Comparison of ENCODE assay signal across 14 cellular contexts in the genomic region with DNA sequence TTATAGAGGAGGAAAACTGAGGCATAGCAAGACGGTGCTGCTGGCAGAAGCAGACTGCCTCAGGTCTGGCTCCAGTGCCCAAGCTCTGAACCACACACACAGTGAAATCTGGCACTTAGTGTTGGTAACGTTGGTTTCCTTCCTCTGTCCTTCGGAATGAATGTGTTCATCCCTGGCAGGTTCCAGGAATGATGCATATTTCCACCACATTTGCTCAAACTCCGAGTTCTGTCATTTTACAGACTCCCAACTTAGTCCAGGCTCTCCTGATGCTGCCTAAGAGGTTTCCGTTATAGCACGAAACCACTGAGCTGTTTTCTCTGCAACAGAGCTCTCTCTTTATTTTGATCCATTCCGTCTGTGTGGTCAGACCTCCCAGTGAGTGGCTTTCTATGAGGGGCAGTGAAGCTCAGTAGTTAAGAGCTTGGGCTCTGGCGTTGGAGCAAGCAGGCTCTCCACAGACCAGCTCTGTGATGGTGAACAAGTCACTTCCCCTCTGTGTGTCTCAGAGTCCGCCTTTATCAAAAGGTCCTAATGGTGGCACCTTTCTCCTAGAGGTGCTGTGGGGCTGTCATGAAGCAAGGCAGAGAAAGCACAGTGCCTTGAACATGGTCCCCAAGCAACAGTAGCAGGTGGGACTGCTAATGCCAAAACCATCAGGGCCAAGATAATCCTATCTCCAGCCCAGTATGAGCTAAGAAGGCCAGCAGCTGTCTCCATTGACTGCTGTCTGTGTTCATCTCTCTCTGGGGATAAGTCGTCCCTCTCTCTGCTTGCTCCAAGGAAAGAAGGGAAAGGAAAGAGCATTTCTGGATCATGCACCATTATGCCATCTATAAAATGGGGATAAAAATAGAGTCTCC.
DNase-seq lines count a peak whose midpoint lies in the region; ATAC-seq, FAIRE-seq and TF ChIP-seq lines count a peak whose summit lies in the region.
"Had no signal": no experiment of that assay in that cellular context is flagged by ENCODE, and none has a peak within 500 bp of the region (broad histone marks: within the 10 kb centered on the region; RNA-seq: fewer than 3 reads in every experiment).

No MANE protein-coding gene starts in this region.

- no peaks in the 10 kb centered on the region for H3K79me2 ChIP-seq in H1 (ENCODE audit: control insufficient read depth in 1 of 2, insufficient read depth in 2 of 2, low read length in 2 of 2)

- TF ChIP-seq CTCF in H1 (IDR thresholded peaks at IDR 0.05; ENCODE audit: control extremely low read depth in 1 of 3, insufficient read depth in 1 of 3, low read depth in 1 of 3, low read length in 3 of 3), result no peak

- H2AK5ac ChIP-seq in H1 (ENCODE audit: low read depth, low read length), result no peak overlapping the region

- peak; percentile 32 for FAIRE-seq in H1 (lab: Jason Lieb, UNC)
- FAIRE-seq in GM12891 (lab: Jason Lieb, UNC), result no peak
- FAIRE-seq: colon had no signal

- no peaks in the 10 kb centered on the region for H4K20me1 ChIP-seq in H1 (replicated peaks in 1 of 2; ENCODE audit: control insufficient read depth in 1 of 2, insufficient read depth in 2 of 2, low read length in 2 of 2)

- H3K36me3 ChIP-seq in H1 (ENCODE audit: control insufficient read depth in 2 of 4, insufficient read depth in 4 of 4, low read length in 3 of 4), result no peaks in the 10 kb centered on the region
- H3K36me3 ChIP-seq: HAP-1 had no signal

- no peak overlapping the region for H4K8ac ChIP-seq in H1 (ENCODE audit: extremely low read depth, insufficient read depth, low read length)

- no peak overlapping the region for H3K14ac ChIP-seq in H1 (ENCODE audit: insufficient read length)

- no peak overlapping the region for H3K4ac ChIP-seq in H1 (replicated peaks; ENCODE audit: insufficient read length, low read depth, low read length)

- TF ChIP-seq RAD21 in H1 (IDR thresholded peaks at IDR 0.05 in 1 of 2, conservative IDR thresholded peaks at IDR 0.05 in 1 of 2; ENCODE audit: low read depth in 2 of 2, low read length in 2 of 2), result no peak

- H2BK12ac ChIP-seq in H1 (ENCODE audit: low read depth, low read length), result peak overlapping the region; percentile 55; the same call in 1 of the 2 replicates

- H3K79me1 ChIP-seq in H1 (ENCODE audit: low read depth, low read length), result no peaks in the 10 kb centered on the region

- H4K5ac ChIP-seq in H1 (ENCODE audit: insufficient read length, low read depth, low read length), result no peak overlapping the region

- H3K18ac ChIP-seq in H1 (ENCODE audit: extremely low read depth, low read length), result peak overlapping the region; percentile 71; the same call in 1 of the 2 replicates

- H3K9me3 ChIP-seq in H1 (ENCODE audit: insufficient read depth in 2 of 2, low read depth in 1 of 2, low read length in 1 of 2), result no peaks in the 10 kb centered on the region
- H3K9me3 ChIP-seq: HAP-1 had no signal

- TF ChIP-seq POLR2A in H1 (IDR thresholded peaks at IDR 0.05; ENCODE audit: control extremely low read depth in 1 of 2, low read depth in 2 of 2, low read length in 2 of 2) (no peak), GM12891 (IDR thresholded peaks at IDR 0.05; ENCODE audit: low read depth, low read length) (no peak)

- no peak overlapping the region for H2BK120ac ChIP-seq in H1 (replicated peaks; ENCODE audit: low read depth, low read length)

- no peak overlapping the region for H4K91ac ChIP-seq in H1 (replicated peaks; ENCODE audit: insufficient read length, low read length)

- peak; percentile 82 for DNase-seq in DMS 273 treated with DMSO at 0.1 percent for 48 hours (lab: John Stamatoyannopoulos, UW)
- peak; percentile 92 to 97 for DNase-seq in NCI-H524 (lab: John Stamatoyannopoulos, UW)
- DNase-seq in H1 (ENCODE audit: low read depth in 1 of 2, low spot score in 2 of 2), result no peak
- no peak for DNase-seq in sciatic nerve (ENCODE audit: low spot score)
- DNase-seq in central memory CD4-positive, alpha-beta T cell, result no peak
- no peak for DNase-seq in activated gamma-delta T cell (lab: John Stamatoyannopoulos, UW)
- DNase-seq in GM12891 (ENCODE audit: insufficient read length, low spot score), result no peak
- DNase-seq: activated CD4-positive, alpha-beta T cell treated with anti-CD3 and anti-CD28 coated beads for 1 hour; activated CD8-positive, alpha-beta memory T cell treated with anti-CD3 and anti-CD28 coated beads, Interleukin-2, amount 10 ng/mL, durations not matched to agents 7 days and 5 days; activated gamma-delta T cell treated with Interleukin-2 at 50 U/mL for 16 hours; NK-92 treated with Interleukin-12 subunit alpha and Interleukin-12 subunit beta, amount 100 ng/mL, for 24 hours; stimulated activated CD4-positive, alpha-beta T cell treated with anti-CD3 and anti-CD28 coated beads, Interleukin-2, amount 100 ng/mL, for 24 hours had no signal

- H3K56ac ChIP-seq in H1 (replicated peaks; ENCODE audit: insufficient read length, low read depth, low read length), result no peak overlapping the region

- intact Hi-C loops in sciatic nerve (cut with DNase I), result no loop called here

- H2AFZ ChIP-seq in H1 (ENCODE audit: low read length), result no peak overlapping the region

- no peak overlapping the region for H3K27ac ChIP-seq in H1 (ENCODE audit: low read depth, low read length)

- POLR2A ChIA-PET in H1 (lab: Charles Lee; ENCODE audit: partially characterized antibody), result no interaction called here

- H3K4me3 ChIP-seq in H1 (ENCODE audit: extremely low read depth in 1 of 4, insufficient read depth in 2 of 4, low read depth in 3 of 4, low read length in 4 of 4), result no peak overlapping the region
- H3K4me3 ChIP-seq: HAP-1 had no signal

- peak; percentile 70 for ATAC-seq in sciatic nerve
- ATAC-seq: activated CD8-positive, alpha-beta memory T cell treated with anti-CD3 and anti-CD28 coated beads, Interleukin-2, amount 10 ng/mL, durations not matched to agents 7 days and 5 days had no signal

- TF ChIP-seq EP300 in H1 (IDR thresholded peaks at IDR 0.05; ENCODE audit: borderline replicate concordance in 1 of 2, low read depth in 2 of 2, low read length in 2 of 2), result no peak

- H3K4me1 ChIP-seq in H1 (replicated peaks in 1 of 4; ENCODE audit: control insufficient read depth in 3 of 4, insufficient read depth in 4 of 4, low read length in 3 of 4), result peaks cover 0 to 13% (median 4%) of the 10 kb centered on the region in 4 experiments; a peak in 5 of 7 replicates
- H3K4me1 ChIP-seq: HAP-1 had no signal

- H2BK15ac ChIP-seq in H1 (ENCODE audit: low read length), result peak overlapping the region; percentile 63; the same call in 1 of the 2 replicates

- no peak overlapping the region for H2BK5ac ChIP-seq in H1 (ENCODE audit: low read depth, low read length)

- H3K23me2 ChIP-seq in H1 (ENCODE audit: low read depth, low read length), result no peaks in the 10 kb centered on the region; the same call in 1 of the 2 replicates

- 79% methylated on average over 10 of the region's 10 CpGs; no CpG with 5 or more reads in 1 of the 2 experiments for WGBS in H1 (ENCODE audit: extremely low coverage in 1 of 2, insufficient coverage in 1 of 2, insufficient read length in 1 of 2, insufficient replicate concordance in 2 of 2, low coverage in 1 of 2, low lambda C conversion rate in 2 of 2, missing lambda C conversion rate in 1 of 2), 2 experiments

- no peaks in the 10 kb centered on the region; a peak in 1 of 7 replicates for H3K27me3 ChIP-seq in H1 (replicated peaks in 1 of 4; ENCODE audit: control insufficient read depth in 3 of 4, extremely low read depth in 1 of 4, insufficient read depth in 3 of 4, low read length in 3 of 4)

- CTCF ChIA-PET in H1 (lab: Charles Lee; ENCODE audit: partially characterized antibody), result interaction anchor here (0.7 to 2.0 kb wide), 6 partner anchors 18 to 388 kb away, joined by 3 to 6 read pairs (median 4); no protein-coding TSS in a partner anchor

- no peak overlapping the region for H3K23ac ChIP-seq in H1 (ENCODE audit: insufficient read length)

- peak overlapping the region; percentile 89; the same call in 1 of the 2 replicates for H2BK20ac ChIP-seq in H1 (ENCODE audit: low read length)

- no peak overlapping the region for H3K9ac ChIP-seq in H1 (replicated peaks in 1 of 4; ENCODE audit: extremely low read depth in 1 of 4, low read depth in 3 of 4, low read length in 3 of 4)

- H3K4me2 ChIP-seq in H1 (ENCODE audit: insufficient read depth in 1 of 2, low read depth in 2 of 2, low read length in 2 of 2), result peak overlapping the region in 1 of 2 experiments; percentile 6; a peak in 1 of 4 replicates

TF ChIP-seq in H1, 55 proteins besides CTCF, POLR2A, EP300 and RAD21 (continues in another document):
- TF ChIP-seq EGR1 (IDR thresholded peaks at IDR 0.05; ENCODE audit: borderline replicate concordance, low read depth, low read length), result no peak
- TF ChIP-seq MAFK (IDR thresholded peaks at IDR 0.05; ENCODE audit: low read depth, low read length), result no peak
- TF ChIP-seq JUN (IDR thresholded peaks at IDR 0.05; ENCODE audit: low read depth, low read length), result no peak
- TF ChIP-seq RXRA (IDR thresholded peaks at IDR 0.05; ENCODE audit: insufficient read depth, low read depth, low read length), result no peak
- TF ChIP-seq SIX5 (IDR thresholded peaks at IDR 0.05; ENCODE audit: low read depth, low read length), result no peak
- TF ChIP-seq BCL11A (IDR thresholded peaks at IDR 0.05; ENCODE audit: low read depth in 2 of 2, low read length in 2 of 2), result no peak
- TF ChIP-seq GTF2F1 (IDR thresholded peaks at IDR 0.05; ENCODE audit: borderline replicate concordance, low read depth, low read length), result no peak
- TF ChIP-seq SRF (IDR thresholded peaks at IDR 0.05; ENCODE audit: low read depth, low read length), result no peak
- TF ChIP-seq YY1 (IDR thresholded peaks at IDR 0.05; ENCODE audit: low read depth, low read length), result no peak
- TF ChIP-seq CEBPB (IDR thresholded peaks at IDR 0.05; ENCODE audit: low read depth, low read length), result no peak
- no peak for TF ChIP-seq TAF1 (IDR thresholded peaks at IDR 0.05; ENCODE audit: low read depth, low read length)

TF ChIP-seq in GM12891, 5 proteins besides CTCF, POLR2A, EP300 and RAD21:
- TF ChIP-seq POU2F2 (IDR thresholded peaks at IDR 0.05; ENCODE audit: low read depth, low read length), result no peak
- no peak for TF ChIP-seq POLR2AphosphoS5 (IDR thresholded peaks at IDR 0.05; ENCODE audit: low read depth, low read length)
- TF ChIP-seq SPI1 (IDR thresholded peaks at IDR 0.05; ENCODE audit: low read depth, low read length), result no peak
- no peak for TF ChIP-seq TAF1 (IDR thresholded peaks at IDR 0.05; ENCODE audit: low read depth, low read length)
- no peak for TF ChIP-seq PAX5 (IDR thresholded peaks at IDR 0.05; ENCODE audit: insufficient read depth, low read length, severe bottlenecking)
TF ChIP-seq in GM12891: peak in this region for 0.

Comparison
In these comparisons a context has a peak if more than half of its experiments do, and no peak if none do; other contexts are left out.
1. DNase-seq: peak in DMS 273 treated with DMSO at 0.1 percent for 48 hours (single experiment) and NCI-H524 (2 of 2); none in H1 (0 of 2), sciatic nerve (single experiment), central memory CD4-positive, alpha-beta T cell (single experiment), activated gamma-delta T cell (single experiment) and GM12891 (single experiment).